ENCODE assay signal across 2 cellular contexts in the genomic region with DNA sequence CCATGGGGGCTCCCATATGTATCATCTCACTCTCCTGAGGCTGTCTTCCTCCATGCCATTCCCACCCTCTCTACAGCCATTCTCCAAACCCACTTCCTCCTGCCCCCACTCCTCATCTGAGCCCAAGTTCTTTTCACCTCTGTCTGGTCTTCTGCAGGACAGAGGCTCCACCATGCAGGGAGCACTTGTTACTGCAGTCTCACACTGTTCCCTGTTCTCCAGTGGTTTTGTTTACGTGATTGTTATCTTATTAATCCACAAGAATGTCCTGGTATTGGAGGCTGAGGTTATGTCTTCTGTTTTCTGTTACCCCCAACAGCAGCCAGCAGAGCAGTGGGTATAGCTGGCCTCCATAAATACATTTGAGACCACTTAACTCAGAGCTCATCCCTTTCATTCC.
TF ChIP-seq lines count a peak whose summit lies in the region.

No MANE protein-coding gene starts in this region.

TF ChIP-seq in IMR-90, 13 proteins besides CTCF, POLR2A, EP300 and RAD21:
- TF ChIP-seq MXI1 (IDR thresholded peaks at IDR 0.05; ENCODE audit: borderline replicate concordance, low read depth, low read length), result no peak
- TF ChIP-seq RCOR1 (IDR thresholded peaks at IDR 0.05; ENCODE audit: insufficient replicate concordance, low read length), result no peak
- no peak for TF ChIP-seq CHD1 (IDR thresholded peaks at IDR 0.05; ENCODE audit: low read depth, low read length)
- TF ChIP-seq CEBPB (IDR thresholded peaks at IDR 0.05; ENCODE audit: low read depth, low read length), result no peak
- no peak for TF ChIP-seq BHLHE40 (IDR thresholded peaks at IDR 0.05; ENCODE audit: low read depth, low read length)
- TF ChIP-seq MAZ (IDR thresholded peaks at IDR 0.05; ENCODE audit: borderline replicate concordance, low read depth, low read length), result no peak
- TF ChIP-seq, protein P1, sequence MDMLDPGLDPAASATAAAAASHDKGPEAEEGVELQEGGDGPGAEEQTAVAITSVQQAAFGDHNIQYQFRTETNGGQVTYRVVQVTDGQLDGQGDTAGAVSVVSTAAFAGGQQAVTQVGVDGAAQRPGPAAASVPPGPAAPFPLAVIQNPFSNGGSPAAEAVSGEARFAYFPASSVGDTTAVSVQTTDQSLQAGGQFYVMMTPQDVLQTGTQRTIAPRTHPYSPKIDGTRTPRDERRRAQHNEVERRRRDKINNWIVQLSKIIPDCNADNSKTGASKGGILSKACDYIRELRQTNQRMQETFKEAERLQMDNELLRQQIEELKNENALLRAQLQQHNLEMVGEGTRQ (IDR thresholded peaks at IDR 0.05; ENCODE audit: low read depth, low read length), result no peak
- no peak for TF ChIP-seq SMC3 (IDR thresholded peaks at IDR 0.05; ENCODE audit: low read depth, low read length)
- no peak for TF ChIP-seq MAFK (IDR thresholded peaks at IDR 0.05; ENCODE audit: low read depth, low read length)
- no peak for TF ChIP-seq NFE2L2 (IDR thresholded peaks at IDR 0.05; ENCODE audit: low read depth, low read length)
- TF ChIP-seq FOS (IDR thresholded peaks at IDR 0.05; ENCODE audit: low read depth, low read length), result no peak
- TF ChIP-seq, protein P2, sequence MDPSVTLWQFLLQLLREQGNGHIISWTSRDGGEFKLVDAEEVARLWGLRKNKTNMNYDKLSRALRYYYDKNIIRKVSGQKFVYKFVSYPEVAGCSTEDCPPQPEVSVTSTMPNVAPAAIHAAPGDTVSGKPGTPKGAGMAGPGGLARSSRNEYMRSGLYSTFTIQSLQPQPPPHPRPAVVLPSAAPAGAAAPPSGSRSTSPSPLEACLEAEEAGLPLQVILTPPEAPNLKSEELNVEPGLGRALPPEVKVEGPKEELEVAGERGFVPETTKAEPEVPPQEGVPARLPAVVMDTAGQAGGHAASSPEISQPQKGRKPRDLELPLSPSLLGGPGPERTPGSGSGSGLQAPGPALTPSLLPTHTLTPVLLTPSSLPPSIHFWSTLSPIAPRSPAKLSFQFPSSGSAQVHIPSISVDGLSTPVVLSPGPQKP (IDR thresholded peaks at IDR 0.05; ENCODE audit: borderline replicate concordance, low read depth, low read length), result no peak

TF ChIP-seq in K562, 482 proteins besides CTCF, POLR2A, EP300 and RAD21:
- TF ChIP-seq MAFF (IDR thresholded peaks at IDR 0.05; ENCODE audit: low read length) (no peak), HOXB6 (CRISPR knock-in tag; IDR thresholded peaks at IDR 0.05; ENCODE audit: borderline replicate concordance) (no peak), SIRT6 (IDR thresholded peaks at IDR 0.05; ENCODE audit: low read depth, low read length) (no peak), HDAC2 (IDR thresholded peaks at IDR 0.05) (no peak), ZNF79 (CRISPR knock-in tag; IDR thresholded peaks at IDR 0.05; ENCODE audit: low read depth) (no peak), NUFIP1 (IDR thresholded peaks at IDR 0.05; ENCODE audit: partially characterized antibody) (no peak), KAT2B (IDR thresholded peaks at IDR 0.05; ENCODE audit: low read depth, low read length) (no peak), CBX1 (IDR thresholded peaks at IDR 0.05; ENCODE audit: low read depth) (no peak), ZNF75A (CRISPR knock-in tag; IDR thresholded peaks at IDR 0.05) (no peak), ZZZ3 (IDR thresholded peaks at IDR 0.05) (no peak), RFX7 (CRISPR knock-in tag; IDR thresholded peaks at IDR 0.05) (no peak)
- TF ChIP-seq, protein P3, sequence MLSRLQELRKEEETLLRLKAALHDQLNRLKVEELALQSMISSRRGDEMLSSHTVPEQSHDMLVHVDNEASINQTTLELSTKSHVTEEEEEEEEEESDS (CRISPR knock-in tag; IDR thresholded peaks at IDR 0.05), result no peak
- TF ChIP-seq, protein P4, sequence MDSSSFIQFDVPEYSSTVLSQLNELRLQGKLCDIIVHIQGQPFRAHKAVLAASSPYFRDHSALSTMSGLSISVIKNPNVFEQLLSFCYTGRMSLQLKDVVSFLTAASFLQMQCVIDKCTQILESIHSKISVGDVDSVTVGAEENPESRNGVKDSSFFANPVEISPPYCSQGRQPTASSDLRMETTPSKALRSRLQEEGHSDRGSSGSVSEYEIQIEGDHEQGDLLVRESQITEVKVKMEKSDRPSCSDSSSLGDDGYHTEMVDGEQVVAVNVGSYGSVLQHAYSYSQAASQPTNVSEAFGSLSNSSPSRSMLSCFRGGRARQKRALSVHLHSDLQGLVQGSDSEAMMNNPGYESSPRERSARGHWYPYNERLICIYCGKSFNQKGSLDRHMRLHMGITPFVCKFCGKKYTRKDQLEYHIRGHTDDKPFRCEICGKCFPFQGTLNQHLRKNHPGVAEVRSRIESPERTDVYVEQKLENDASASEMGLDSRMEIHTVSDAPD (CRISPR knock-in tag; IDR thresholded peaks at IDR 0.05), result no peak
- TF ChIP-seq, protein P5, sequence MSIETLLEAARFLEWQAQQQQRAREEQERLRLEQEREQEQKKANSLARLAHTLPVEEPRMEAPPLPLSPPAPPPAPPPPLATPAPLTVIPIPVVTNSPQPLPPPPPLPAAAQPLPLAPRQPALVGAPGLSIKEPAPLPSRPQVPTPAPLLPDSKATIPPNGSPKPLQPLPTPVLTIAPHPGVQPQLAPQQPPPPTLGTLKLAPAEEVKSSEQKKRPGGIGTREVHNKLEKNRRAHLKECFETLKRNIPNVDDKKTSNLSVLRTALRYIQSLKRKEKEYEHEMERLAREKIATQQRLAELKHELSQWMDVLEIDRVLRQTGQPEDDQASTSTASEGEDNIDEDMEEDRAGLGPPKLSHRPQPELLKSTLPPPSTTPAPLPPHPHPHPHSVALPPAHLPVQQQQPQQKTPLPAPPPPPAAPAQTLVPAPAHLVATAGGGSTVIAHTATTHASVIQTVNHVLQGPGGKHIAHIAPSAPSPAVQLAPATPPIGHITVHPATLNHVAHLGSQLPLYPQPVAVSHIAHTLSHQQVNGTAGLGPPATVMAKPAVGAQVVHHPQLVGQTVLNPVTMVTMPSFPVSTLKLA (conservative IDR thresholded peaks at IDR 0.05), result no peak
